In the genomic region with DNA sequence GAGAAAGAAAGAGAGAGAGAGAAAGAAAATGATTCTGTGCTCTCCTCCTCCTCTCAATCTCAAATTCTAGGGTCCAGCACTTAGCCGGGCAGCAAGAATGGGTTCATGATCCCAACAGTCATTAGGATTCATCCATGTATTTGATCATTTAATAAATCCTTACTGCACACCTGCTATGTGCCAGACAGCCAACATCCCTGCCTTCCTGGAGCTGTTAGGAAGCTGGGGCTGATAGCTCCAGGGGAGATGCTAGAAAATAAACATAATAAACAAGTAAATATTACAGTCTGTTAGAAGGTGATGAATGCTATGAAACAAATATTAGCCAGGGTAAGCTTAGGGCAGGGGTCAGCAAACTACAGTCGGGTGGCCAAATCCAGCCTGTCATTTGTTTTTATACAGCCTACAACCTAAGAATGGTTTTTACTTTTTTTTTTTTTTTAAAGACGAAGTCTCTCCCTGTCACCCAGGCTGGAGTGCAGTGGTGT, we compare ENCODE assay signal across 19 cellular contexts. TPM values are rescaled to one million over a fixed set of nuclear protein-coding genes. Genes with fewer than 3 reads are reported as not detected.
DNase-seq lines count a peak whose midpoint lies in the region; ATAC-seq and TF ChIP-seq lines count a peak whose summit lies in the region.
"Had no signal": no experiment of that assay in that cellular context is flagged by ENCODE, and none has a peak within 500 bp of the region (broad histone marks: within the 10 kb centered on the region; RNA-seq: fewer than 3 reads in every experiment).

No MANE protein-coding gene starts in this region.

- H3K4me2 ChIP-seq in mammary epithelial cell (ENCODE audit: insufficient read depth, low read depth, low read length) = no peak overlapping the region

- TF ChIP-seq CTCF in mammary epithelial cell (conservative IDR thresholded peaks at IDR 0.05 in 1 of 2, IDR thresholded peaks at IDR 0.05 in 1 of 2; ENCODE audit: extremely low read depth in 1 of 2, insufficient read depth in 1 of 2, low read depth in 1 of 2, low read length in 2 of 2) (no peak), A673 (conservative IDR thresholded peaks at IDR 0.05; ENCODE audit: low read depth, low read length) (no peak)

- intact Hi-C loops in mammary epithelial cell (cut with micrococcal nuclease) = no loop called here
- intact Hi-C loops in A673 (cut with micrococcal nuclease; ENCODE audit: unreplicated experiment) = no loop called here
- intact Hi-C loops in left ventricle myocardium superior (cut with micrococcal nuclease) = no loop called here

- CTCF ChIA-PET in CD8-positive, alpha-beta memory T cell (lab: Charles Lee) = interaction anchor here (0.9 to 1.2 kb wide), 2 partner anchors 36 to 144 kb away, joined by 3 to 4 read pairs; a partner anchor contains a TSS
- CTCF ChIA-PET in mammary epithelial cell (lab: Charles Lee; ENCODE audit: low non-redundant PET) = interaction anchor here (0.6 kb wide), 2 partner anchors 86 to 98 kb away, joined by 18 to 28 read pairs; no protein-coding TSS in a partner anchor
- CTCF ChIA-PET in A673 (lab: Charles Lee) = interaction anchor here (0.7 kb wide), 1 partner anchor 672 kb away, joined by 8 read pairs; a partner anchor contains a TSS

- POLR2A ChIA-PET in CD8-positive, alpha-beta memory T cell (lab: Charles Lee) = interaction anchor here (0.6 to 1.8 kb wide), 2 partner anchors 26 to 700 kb away, joined by 3 to 4 read pairs; a partner anchor contains a TSS
- POLR2A ChIA-PET in A673 (lab: Charles Lee; ENCODE audit: low non-redundant PET) = no interaction called here

- dilution Hi-C loops in mammary epithelial cell (cut with HindIII; ENCODE audit: low sequenced_read_pairs) = no loop called here

- H3K27ac ChIP-seq in CD8-positive, alpha-beta memory T cell (ENCODE audit: low read depth, low read length) = peak overlapping the region; percentile 6
- peak overlapping the region; percentile 40 for H3K27ac ChIP-seq in SJSA1
- peak overlapping the region; percentile 60 for H3K27ac ChIP-seq in mammary epithelial cell (ENCODE audit: insufficient read depth, low read depth, low read length)
- no peak overlapping the region for H3K27ac ChIP-seq in A673 (ENCODE audit: low read depth, low read length, poor library complexity, severe bottlenecking)
- H3K27ac ChIP-seq: ascending aorta, uterus, WERI-Rb-1 had no signal

- ATAC-seq in GM21717 (IDR thresholded peaks at IDR 0.05; ENCODE audit: unreplicated experiment) = no peak
- no peak for ATAC-seq in left ventricle myocardium superior

- peaks cover 20% of the 10 kb centered on the region for H3K4me1 ChIP-seq in CD8-positive, alpha-beta memory T cell (ENCODE audit: insufficient read depth, low read length)
- H3K4me1 ChIP-seq in SJSA1 (replicated peaks) (peaks cover 48% of the 10 kb centered on the region), mammary epithelial cell (ENCODE audit: insufficient read depth, low read length) (peaks cover 36% of the 10 kb centered on the region), A673 (ENCODE audit: insufficient read depth, low read length, poor library complexity, severe bottlenecking) (no peaks in the 10 kb centered on the region)
- H3K4me1 ChIP-seq: ascending aorta, uterus had no signal

- peak overlapping the region; percentile 11 for H3K9ac ChIP-seq in mammary epithelial cell (ENCODE audit: insufficient read depth, low read length)

- H3K27me3 Mint-ChIP-seq in CD8-positive, alpha-beta memory T cell = peaks cover 2 to 17% of the 10 kb centered on the region in 2 donors

- H2AFZ ChIP-seq in mammary epithelial cell (ENCODE audit: low read depth, low read length) = no peak overlapping the region

- H3K36me3 Mint-ChIP-seq in CD8-positive, alpha-beta memory T cell = peaks cover 0 to 4% (median 0%) of the 10 kb centered on the region in 3 donors

- WGBS in mammary epithelial cell (ENCODE audit: low coverage, missing lambda C conversion rate) = 90% methylated on average over 3 of the region's 3 CpGs

- no peak overlapping the region for H3K4me3 ChIP-seq in CD8-positive, alpha-beta memory T cell (ENCODE audit: low read length)
- H3K4me3 ChIP-seq in SJSA1 (no peak overlapping the region), mammary epithelial cell (replicated peaks in 1 of 3; ENCODE audit: insufficient read depth in 1 of 3, low read depth in 2 of 3, low read length in 3 of 3) (no peak overlapping the region), A673 (ENCODE audit: low read depth, low read length, poor library complexity, severe bottlenecking) (no peak overlapping the region)
- H3K4me3 ChIP-seq: ascending aorta, heart right ventricle, uterus had no signal

- H3K9me3 ChIP-seq in CD8-positive, alpha-beta memory T cell (ENCODE audit: low read length) = no peaks in the 10 kb centered on the region
- H3K9me3 ChIP-seq in SJSA1 (replicated peaks) = no peaks in the 10 kb centered on the region
- H3K9me3 ChIP-seq in mammary epithelial cell (replicated peaks; ENCODE audit: insufficient read depth, low read length) = no peaks in the 10 kb centered on the region
- no peaks in the 10 kb centered on the region for H3K9me3 ChIP-seq in A673 (ENCODE audit: low read depth, low read length, poor library complexity, severe bottlenecking)
- H3K9me3 ChIP-seq: ascending aorta, heart right ventricle, uterus had no signal

- BruUV-seq in mammary epithelial cell (replicated peaks; lab: Mats Ljungman, UMichigan) = TSS peak; percentile 66
- BruUV-seq in A673 (replicated peaks; lab: Mats Ljungman, UMichigan) = no TSS peak

- no peaks in the 10 kb centered on the region for H3K27me3 ChIP-seq in CD8-positive, alpha-beta memory T cell (ENCODE audit: insufficient read depth, low read length, poor library complexity, severe bottlenecking)
- H3K27me3 ChIP-seq in SJSA1 (replicated peaks) = no peaks in the 10 kb centered on the region
- no peaks in the 10 kb centered on the region for H3K27me3 ChIP-seq in mammary epithelial cell (ENCODE audit: insufficient read depth, low read length)
- H3K27me3 ChIP-seq in A673 (replicated peaks; ENCODE audit: insufficient read depth, low read depth, low read length, poor library complexity) = peaks cover 7% of the 10 kb centered on the region
- H3K27me3 ChIP-seq: ascending aorta, uterus had no signal

- no peaks in the 10 kb centered on the region for H4K20me1 ChIP-seq in mammary epithelial cell (ENCODE audit: insufficient read depth, low read length)

- H3K36me3 ChIP-seq in CD8-positive, alpha-beta memory T cell (ENCODE audit: insufficient read depth, low read length) = no peaks in the 10 kb centered on the region
- H3K36me3 ChIP-seq in SJSA1 (no peaks in the 10 kb centered on the region), mammary epithelial cell (ENCODE audit: insufficient read depth, low read length) (peaks cover 6% of the 10 kb centered on the region), A673 (ENCODE audit: insufficient read depth, low read length, poor library complexity, severe bottlenecking) (no peaks in the 10 kb centered on the region)
- H3K36me3 ChIP-seq: ascending aorta, heart right ventricle, uterus, WERI-Rb-1 had no signal

- no peaks in the 10 kb centered on the region for H3K9me3 Mint-ChIP-seq in CD8-positive, alpha-beta memory T cell
- H3K9me3 Mint-ChIP-seq: nephron progenitor cell had no signal

- in situ Hi-C loops in mammary epithelial cell (cut with MboI; ENCODE audit: low sequenced_read_pairs in 2 of 2) = no loop called here

- peak overlapping the region; percentile 87 to 99 (median 96) for H3K27ac Mint-ChIP-seq in CD8-positive, alpha-beta memory T cell
- H3K27ac Mint-ChIP-seq: nephron progenitor cell had no signal

- H3K4me3 Mint-ChIP-seq in CD8-positive, alpha-beta memory T cell = no peak overlapping the region
- H3K4me3 Mint-ChIP-seq: nephron progenitor cell had no signal

- peaks cover 13% of the 10 kb centered on the region for H3K79me2 ChIP-seq in mammary epithelial cell (ENCODE audit: insufficient read depth, low read length)

- peaks cover 22 to 26% (median 26%) of the 10 kb centered on the region in 3 donors for H3K4me1 Mint-ChIP-seq in CD8-positive, alpha-beta memory T cell
- H3K4me1 Mint-ChIP-seq: nephron progenitor cell had no signal

- DNase-seq in A172 (ENCODE audit: low spot score) (peak; percentile 36), SJSA1 (ENCODE audit: low read depth in 1 of 2, low spot score in 2 of 2) (no peak), mammary epithelial cell (no peak), A673 (ENCODE audit: low spot score) (no peak), left ventricle myocardium superior (no peak), Kasumi-1 (lab: John Stamatoyannopoulos, UW) (no peak)
- DNase-seq in CD8-positive, alpha-beta memory T cell = no peak
- DNase-seq: heart right ventricle, NCI-H1436 treated with DMSO at 0.1 percent for 48 hours, nephron progenitor cell, uterus, WERI-Rb-1 had no signal

RNA-seq across cellular contexts. Expression of a gene that starts 9.9 kb away (rescaled TPM):
- 0.03 and 0.31 TPM in 2 replicates for total RNA-seq in A172 (2014; rRNA removed; shearing (Covaris generic))
- not detected for total RNA-seq in CD8-positive, alpha-beta memory T cell
- 0.22 TPM for polyA plus RNA-seq in CD8-positive, alpha-beta memory T cell
- total RNA-seq in SJSA1 (2014; rRNA removed; shearing (Covaris generic)) = not detected in 2 replicates
- total RNA-seq in mammary epithelial cell (1 to 10 TPM; 3.3 to 4.4 TPM), A673 (2021) (not detected in 2 replicates), left ventricle myocardium superior (not detected)
- polyA plus RNA-seq in mammary epithelial cell = 1.3 TPM
- not detected for polyA minus RNA-seq in mammary epithelial cell
- total RNA-seq: ascending aorta, chondrocyte, heart right ventricle, lung microvascular endothelial cell, posterior vena cava, RPMI7951, subcutaneous adipose tissue had no signal
- polyA plus RNA-seq: heart right ventricle had no signal

RNA-seq across cellular contexts. Expression of a gene that starts 41.9 kb away (rescaled TPM):
- total RNA-seq in A172 (2014; rRNA removed; shearing (Covaris generic)) = 0.07 and 0.10 TPM in 2 replicates
- total RNA-seq in CD8-positive, alpha-beta memory T cell = under 1 TPM; 0.37 to 0.80 TPM
- 0.64 TPM for polyA plus RNA-seq in CD8-positive, alpha-beta memory T cell
- total RNA-seq in SJSA1 (2014; rRNA removed; shearing (Covaris generic)) = 1.5 TPM in 1 of 2 replicates, not detected in the other
- total RNA-seq in mammary epithelial cell = 1 to 10 TPM; 6.7 to 9.9 TPM
- polyA plus RNA-seq in mammary epithelial cell = 7.2 TPM
- polyA minus RNA-seq in mammary epithelial cell = 38.1 TPM
- total RNA-seq in A673 (2021) = 0.33 and 0.45 TPM in 2 replicates
- 9.7 TPM for total RNA-seq in left ventricle myocardium superior
- total RNA-seq: RPMI7951 had no signal

RNA-seq across cellular contexts. Expression of a gene that starts 51.3 kb away (rescaled TPM):
- 9.2 and 16.2 TPM in 2 replicates for total RNA-seq in A172 (2014; rRNA removed; shearing (Covaris generic))
- total RNA-seq in CD8-positive, alpha-beta memory T cell = 10 to 100 TPM; 21.3 to 21.8 TPM
- 1.8 TPM for polyA plus RNA-seq in CD8-positive, alpha-beta memory T cell
- total RNA-seq in SJSA1 (2014; rRNA removed; shearing (Covaris generic)) = 7.2 TPM in 2 replicates
- total RNA-seq in mammary epithelial cell (10 to 100 TPM in 1 of 2 donors, 1 to 10 TPM in 1; 8.8 to 45.1 TPM), A673 (2021) (55.2 and 59.0 TPM in 2 replicates), left ventricle myocardium superior (17.4 TPM)
- polyA plus RNA-seq in mammary epithelial cell = 25.8 TPM
- polyA minus RNA-seq in mammary epithelial cell = 58.1 TPM
